9 cellular contexts compared by ENCODE assay signal in the genomic region with DNA sequence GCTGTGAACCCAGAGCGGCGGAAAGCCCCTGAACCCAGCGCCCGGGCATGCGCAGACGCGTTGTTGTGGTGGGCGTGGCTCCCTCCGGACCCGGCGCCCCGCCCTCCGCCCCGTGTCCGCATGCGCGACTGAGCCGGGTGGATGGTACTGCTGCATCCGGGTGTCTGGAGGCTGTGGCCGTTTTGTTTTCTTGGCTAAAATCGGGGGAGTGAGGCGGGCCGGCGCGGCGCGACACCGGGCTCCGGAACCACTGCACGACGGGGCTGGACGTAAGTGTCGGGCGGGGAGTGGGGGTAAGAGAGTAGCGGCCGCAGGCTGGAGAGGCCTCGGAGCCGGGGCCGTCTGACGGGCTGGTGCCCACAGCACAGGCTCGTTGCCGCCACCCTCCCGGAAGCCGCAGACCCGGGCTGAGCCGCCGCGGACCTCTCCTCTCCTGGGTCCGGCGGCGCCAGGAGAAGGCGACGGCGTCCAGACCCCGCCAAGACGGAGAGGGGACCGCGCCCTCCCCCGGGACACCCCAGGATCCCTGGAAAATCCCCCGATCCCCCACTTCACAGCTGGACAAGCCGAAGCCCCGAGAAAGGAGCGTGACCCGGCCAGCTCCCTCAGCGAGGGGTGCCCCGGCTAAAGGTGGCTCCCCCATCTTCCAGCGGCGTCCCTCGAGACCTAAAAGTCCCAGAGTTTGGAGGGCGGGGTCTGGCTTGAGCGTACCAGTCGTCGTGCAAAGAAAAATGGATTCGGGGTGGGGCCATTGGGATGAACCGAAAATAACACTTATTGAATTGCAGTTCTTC. TPM values are rescaled to one million over a fixed set of nuclear protein-coding genes. Genes with fewer than 3 reads are reported as not detected.
DNase-seq lines count a peak whose midpoint lies in the region; ATAC-seq, FAIRE-seq and TF ChIP-seq lines count a peak whose summit lies in the region.
"Had no signal": no experiment of that assay in that cellular context is flagged by ENCODE, and none has a peak within 500 bp of the region (broad histone marks: within the 10 kb centered on the region; RNA-seq: fewer than 3 reads in every experiment).

Gene TMEM50A, plus strand, starts transcription at position 147 of the 794 bp plus-strand sequence. CDS start 2,153 bp downstream, outside the sequence.

- peak within 1 kb of the TSS; percentile 93 for H3K4me2 ChIP-seq in keratinocyte (ENCODE audit: control insufficient read depth, extremely low read depth, insufficient read depth, low read depth, low read length)

- H3K4me1 ChIP-seq in keratinocyte (ENCODE audit: control insufficient read depth, extremely low read depth, insufficient read depth, low read length): peaks cover 10% of the 10 kb centered on the region

- H3K27ac ChIP-seq in keratinocyte (ENCODE audit: control insufficient read depth, insufficient read depth, low read length): peak within 1 kb of the TSS; percentile 91

- peaks cover 47% of the 10 kb centered on the region for H3K79me2 ChIP-seq in keratinocyte (ENCODE audit: control insufficient read depth, insufficient read depth, low read length)

- peak within 1 kb of the TSS; percentile 96 for H3K9ac ChIP-seq in keratinocyte (ENCODE audit: control insufficient read depth, extremely low read depth, insufficient read depth, low read length)

- no peaks in the 10 kb centered on the region for H4K20me1 ChIP-seq in keratinocyte (ENCODE audit: control insufficient read depth, extremely low read depth, insufficient read depth, low read length)

- TF ChIP-seq CTCF in AG10803 (conservative IDR thresholded peaks at IDR 0.05; ENCODE audit: low read length) (no peak), keratinocyte (optimal IDR thresholded peaks at IDR 0.05 in 1 of 3, IDR thresholded peaks at IDR 0.05 in 1 of 3, conservative IDR thresholded peaks at IDR 0.05 in 1 of 3; ENCODE audit: extremely low read depth in 1 of 3, insufficient read depth in 2 of 3, low read length in 3 of 3) (no peak)

- H3K36me3 ChIP-seq in keratinocyte (ENCODE audit: control insufficient read depth in 2 of 2, extremely low read depth in 1 of 2, insufficient read depth in 2 of 2, low read length in 2 of 2): peaks cover 0 to 2% of the 10 kb centered on the region in 2 experiments

- peak; percentile 85 for DNase-seq in AG10803 (ENCODE audit: low read depth)
- DNase-seq in NCI-H460 (ENCODE audit: extremely low read depth, low read depth): peak; percentile 70
- DNase-seq in activated CD4-positive, alpha-beta T cell treated with anti-CD3 and anti-CD28 coated beads for 1 hour: peak; percentile 87
- peak; percentile 42 to 45 for DNase-seq in cerebellar nuclear complex (lab: John Stamatoyannopoulos, UW)
- DNase-seq in keratinocyte (ENCODE audit: low read depth, low spot score): no peak
- DNase-seq in stimulated activated CD4-positive, alpha-beta T cell treated with anti-CD3 and anti-CD28 coated beads, Interleukin-15, amount 100 ng/mL, for 24 hours: peak; percentile 90

- no peaks in the 10 kb centered on the region for H3K9me1 ChIP-seq in keratinocyte (ENCODE audit: control insufficient read depth, extremely low read depth, insufficient read depth, low read length)

- FAIRE-seq in keratinocyte (lab: Jason Lieb, UNC): no peak
- FAIRE-seq: islet of Langerhans had no signal

- dilution Hi-C loops in keratinocyte (cut with MboI; ENCODE audit: extremely low pct_ligation_motif_present, low sequenced_read_pairs): no loop called here

- H2AFZ ChIP-seq in keratinocyte (ENCODE audit: control insufficient read depth, low read length): peak within 1 kb of the TSS; percentile 73

- no peaks in the 10 kb centered on the region for H3K9me3 ChIP-seq in keratinocyte (ENCODE audit: control insufficient read depth, low read depth, low read length)

- no peaks in the 10 kb centered on the region for H3K27me3 ChIP-seq in keratinocyte (ENCODE audit: control insufficient read depth, extremely low read depth, insufficient read depth, low read length)

- ATAC-seq in GM19023 (IDR thresholded peaks at IDR 0.05; ENCODE audit: unreplicated experiment) (peak; percentile 66), HG03196 (IDR thresholded peaks at IDR 0.05; ENCODE audit: unreplicated experiment) (peak; percentile 59)

- peak within 1 kb of the TSS; percentile 91 for H3K4me3 ChIP-seq in AG10803 (ENCODE audit: low read length)
- H3K4me3 ChIP-seq in keratinocyte (ENCODE audit: control insufficient read depth in 2 of 3, extremely low read depth in 1 of 3, insufficient read depth in 2 of 3, low read depth in 1 of 3, low read length in 3 of 3): peak within 1 kb of the TSS; percentile 89 to 99 (median 99)

RNA-seq across cellular contexts. Expression of gene TMEM50A, which starts in this region (rescaled TPM):
- 78.4 and 92.5 TPM in 2 replicates for total RNA-seq in NCI-H460 (2014; rRNA removed; shearing (Covaris generic))
- polyA plus RNA-seq in NCI-H460 (2014; cell fraction: nucleus; rRNA removed): 18.0 and 30.2 TPM in 2 replicates
- polyA plus RNA-seq in keratinocyte: 113 to 166 TPM (median 114 TPM) in 3 replicates
- polyA plus RNA-seq in keratinocyte (2011; ENCODE audit: low read depth): 46.0 TPM
- 110 and 176 TPM in 2 replicates for polyA plus RNA-seq in keratinocyte (2011; cell fraction: cytosol; rRNA removed)
- polyA plus RNA-seq in keratinocyte (2011; cell fraction: nucleus; rRNA removed): 86.9 and 148 TPM in 2 replicates
- 172 and 174 TPM in 2 replicates for polyA plus RNA-seq in keratinocyte (2012; ENCODE audit: low replicate concordance)
- 20.5 to 54.1 TPM (median 36.5 TPM) in 3 replicates for polyA minus RNA-seq in keratinocyte
- 76.4 TPM for polyA minus RNA-seq in keratinocyte (2011; cell fraction: cytosol; rRNA and poly(A)+ RNA removed)
- polyA minus RNA-seq in keratinocyte (2011; cell fraction: nucleus; rRNA and poly(A)+ RNA removed): 40.4 and 51.7 TPM in 2 replicates
